In genomic region chr4:55435136-55435535, GRCh38 we compare ENCODE assay signal across 8 cellular contexts. TPM values are rescaled to one million over a fixed set of nuclear protein-coding genes. Genes with fewer than 3 reads are reported as not detected.
A peak's percentile ranks its signal among the peaks of the same experiment; 100 is the strongest.
DNase-seq lines count a peak whose midpoint lies in the region; ATAC-seq and TF ChIP-seq lines count a peak whose summit lies in the region.

No MANE protein-coding gene starts in this region.

- H3K27me3 Mint-ChIP-seq in Calu3 (ENCODE audit: unreplicated experiment), result no peaks in the 10 kb centered on the region

- peaks cover 12% of the 10 kb centered on the region for H3K4me1 Mint-ChIP-seq in Calu3 (ENCODE audit: low read depth, unreplicated experiment)

- H3K27ac Mint-ChIP-seq in Calu3 (ENCODE audit: unreplicated experiment), result no peak overlapping the region

- intact Hi-C loops in Calu3 (cut with micrococcal nuclease; ENCODE audit: unreplicated experiment), result no loop called here

- TF ChIP-seq CTCF in Calu3 (IDR thresholded peaks at IDR 0.05; ENCODE audit: unreplicated experiment), result peak; percentile 12

- peaks cover 22% of the 10 kb centered on the region for H3K36me3 Mint-ChIP-seq in Calu3 (ENCODE audit: insufficient read depth, unreplicated experiment)

- H3K9me3 Mint-ChIP-seq in Calu3 (ENCODE audit: low read depth, unreplicated experiment), result no peaks in the 10 kb centered on the region

- DNase-seq in Calu3 (peak; percentile 6), RKO (ENCODE audit: low spot score) (peak; percentile 46), superior temporal gyrus (ENCODE audit: extremely low spot score) (no peak), 8988T (no peak), NCI-H2171 treated with DMSO at 0.1 percent for 48 hours (lab: John Stamatoyannopoulos, UW) (no peak)
- peak; percentile 36 for DNase-seq in stimulated activated CD8-positive, alpha-beta memory T cell treated with anti-CD3 and anti-CD28 coated beads, Interleukin-4, amount 100 ng/mL, for 48 hours

- ATAC-seq in GM21515 (IDR thresholded peaks at IDR 0.05; ENCODE audit: unreplicated experiment) (peak; percentile 44), esophagus mucosa (peak; percentile 49)

- no peak overlapping the region for H3K4me3 Mint-ChIP-seq in Calu3 (ENCODE audit: low read depth, unreplicated experiment)

- CTCF ChIA-PET in Calu3 (lab: Charles Lee), result no interaction called here

- no TSS peak for BruUV-seq in Calu3 (replicated peaks; lab: Mats Ljungman, UMichigan)

RNA-seq across cellular contexts. Expression of gene TMEM165, which starts 39.4 kb away (rescaled TPM):
- 89.0 and 96.6 TPM in 2 replicates for total RNA-seq in Calu3 (2022)
- total RNA-seq in esophagus mucosa, result 90.7 TPM

Comparison
In these comparisons a context has a peak if more than half of its experiments do, and no peak if none do; other contexts are left out.
1. DNase-seq: peak in Calu3 (single experiment), RKO (single experiment) and stimulated activated CD8-positive, alpha-beta memory T cell treated with anti-CD3 and anti-CD28 coated beads, Interleukin-4, amount 100 ng/mL, for 48 hours (single experiment); none in superior temporal gyrus (single experiment), 8988T (single experiment) and NCI-H2171 treated with DMSO at 0.1 percent for 48 hours (single experiment).